Comparison of ENCODE assay signal across 1 cellular context in the genomic region with DNA sequence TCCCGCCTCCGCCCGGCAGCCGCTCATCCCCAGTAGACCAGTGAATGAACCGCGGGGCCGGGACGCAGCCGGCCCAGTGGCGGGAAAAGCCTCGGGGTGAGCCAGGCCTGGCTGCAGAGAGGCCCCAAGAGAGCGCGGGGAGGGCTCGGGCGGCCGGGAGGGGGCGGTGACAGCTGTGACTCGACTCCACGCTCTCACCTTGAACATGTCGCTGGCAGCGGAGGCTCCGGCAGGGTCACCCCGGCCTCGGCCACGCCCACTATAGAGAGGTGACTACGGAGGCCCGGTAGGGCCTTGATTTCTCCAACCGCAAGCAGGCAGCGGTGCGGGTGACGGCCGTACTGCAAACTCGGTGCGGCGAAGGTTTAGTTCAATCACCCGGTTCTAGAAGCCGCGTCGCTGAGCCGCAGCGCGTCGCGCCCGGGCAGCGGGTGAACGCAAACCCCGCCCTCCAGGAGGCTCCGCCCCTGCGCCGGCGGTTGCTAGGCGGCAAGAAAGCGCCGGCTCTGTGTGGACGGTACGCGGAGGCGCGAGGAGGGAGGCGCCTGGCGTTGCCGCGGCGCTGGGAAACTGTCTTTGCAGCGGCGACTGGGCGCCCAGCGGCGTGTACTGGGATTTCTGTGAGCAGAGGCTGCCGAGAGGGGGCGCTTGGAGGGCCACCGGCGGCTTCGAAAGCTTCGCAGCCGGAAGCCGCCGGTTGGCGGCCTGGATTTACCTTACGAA.
TF ChIP-seq lines count a peak whose summit lies in the region.

APOO (minus strand) TSS at position 443 of the 723 bp plus-strand sequence; CDS start at position 207, 236 bp downstream.
CXorf58 (plus strand) TSS at position 511 of the 723 bp plus-strand sequence. CDS start 2,297 bp downstream, outside the sequence.

TF ChIP-seq in HepG2, 621 proteins besides CTCF, POLR2A, EP300 and RAD21 (continued from another document and continues in another):
- TF ChIP-seq ZNF232 (CRISPR knock-in tag; IDR thresholded peaks at IDR 0.05; ENCODE audit: borderline replicate concordance) (no peak), RCOR2 (CRISPR knock-in tag; IDR thresholded peaks at IDR 0.05) (no peak), ZNF432 (CRISPR knock-in tag; IDR thresholded peaks at IDR 0.05; ENCODE audit: borderline replicate concordance) (no peak), ARNT2 (CRISPR knock-in tag; IDR thresholded peaks at IDR 0.05; ENCODE audit: low read depth) (0 out of 2 replicates have a peak, but pooled peaks have one; percentile 32), HOXA5 (CRISPR knock-in tag; IDR thresholded peaks at IDR 0.05) (peak; percentile 33; the same call in 1 of the 2 replicates), ZFP62 (CRISPR knock-in tag; IDR thresholded peaks at IDR 0.05) (no peak), ZBTB33 (CRISPR knock-in tag; IDR thresholded peaks at IDR 0.05) (no peak), ZNF557 (CRISPR knock-in tag; IDR thresholded peaks at IDR 0.05) (no peak), ZNF205 (CRISPR knock-in tag; IDR thresholded peaks at IDR 0.05) (no peak), ZNF468 (CRISPR knock-in tag; IDR thresholded peaks at IDR 0.05) (no peak), ZNF121 (CRISPR knock-in tag; IDR thresholded peaks at IDR 0.05) (no peak), YEATS2 (CRISPR knock-in tag; IDR thresholded peaks at IDR 0.05; ENCODE audit: borderline replicate concordance) (no peak), MED1 (CRISPR knock-in tag; IDR thresholded peaks at IDR 0.05) (peak; percentile 18; the same call in 1 of the 2 replicates), RXRA (CRISPR knock-in tag; IDR thresholded peaks at IDR 0.05) (peak; percentile 52; the same call in 1 of the 2 replicates), POLR2AphosphoS5 (IDR thresholded peaks at IDR 0.05; ENCODE audit: low read depth, low read length) (no peak; the same call in 1 of the 2 replicates), TBL1XR1 (IDR thresholded peaks at IDR 0.05; ENCODE audit: borderline replicate concordance, low read length, partially characterized antibody) (no peak), JUNB (CRISPR knock-in tag; IDR thresholded peaks at IDR 0.05; ENCODE audit: borderline replicate concordance) (no peak), PRDM10 (CRISPR knock-in tag; IDR thresholded peaks at IDR 0.05; ENCODE audit: low read depth) (no peak), GATA4 (IDR thresholded peaks at IDR 0.05; ENCODE audit: borderline replicate concordance, low read depth) (no peak), ZGPAT (CRISPR knock-in tag; IDR thresholded peaks at IDR 0.05) (peak; percentile 69), HCFC1 (IDR thresholded peaks at IDR 0.05; ENCODE audit: low read depth, low read length) (no peak), SCMH1 (CRISPR knock-in tag; IDR thresholded peaks at IDR 0.05; ENCODE audit: borderline replicate concordance) (no peak), TOPORS (CRISPR knock-in tag; IDR thresholded peaks at IDR 0.05) (no peak), ZNF615 (CRISPR knock-in tag; IDR thresholded peaks at IDR 0.05; ENCODE audit: borderline replicate concordance) (no peak), CHD4 (IDR thresholded peaks at IDR 0.05; ENCODE audit: borderline replicate concordance, low read length) (no peak), NR2C2 (CRISPR knock-in tag; IDR thresholded peaks at IDR 0.05; ENCODE audit: borderline replicate concordance) (peak; percentile 90)
- TF ChIP-seq, protein P1, sequence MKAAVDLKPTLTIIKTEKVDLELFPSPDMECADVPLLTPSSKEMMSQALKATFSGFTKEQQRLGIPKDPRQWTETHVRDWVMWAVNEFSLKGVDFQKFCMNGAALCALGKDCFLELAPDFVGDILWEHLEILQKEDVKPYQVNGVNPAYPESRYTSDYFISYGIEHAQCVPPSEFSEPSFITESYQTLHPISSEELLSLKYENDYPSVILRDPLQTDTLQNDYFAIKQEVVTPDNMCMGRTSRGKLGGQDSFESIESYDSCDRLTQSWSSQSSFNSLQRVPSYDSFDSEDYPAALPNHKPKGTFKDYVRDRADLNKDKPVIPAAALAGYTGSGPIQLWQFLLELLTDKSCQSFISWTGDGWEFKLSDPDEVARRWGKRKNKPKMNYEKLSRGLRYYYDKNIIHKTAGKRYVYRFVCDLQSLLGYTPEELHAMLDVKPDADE (CRISPR knock-in tag; IDR thresholded peaks at IDR 0.05), result no peak
- TF ChIP-seq, protein P2, sequence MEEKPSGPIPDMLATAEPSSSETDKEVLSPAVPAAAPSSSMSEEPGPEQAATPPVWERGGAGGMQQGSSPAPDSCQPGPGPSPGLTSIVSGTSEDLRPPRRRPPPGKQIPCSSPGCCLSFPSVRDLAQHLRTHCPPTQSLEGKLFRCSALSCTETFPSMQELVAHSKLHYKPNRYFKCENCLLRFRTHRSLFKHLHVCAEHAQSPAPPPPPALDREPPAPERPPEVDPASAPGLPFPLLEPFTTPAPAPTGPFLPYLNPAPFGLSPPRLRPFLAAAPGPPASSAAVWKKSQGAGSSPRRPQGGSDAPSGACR (CRISPR knock-in tag; IDR thresholded peaks at IDR 0.05), result 0 out of 2 replicates have a peak, but pooled peaks have one; percentile 37
- TF ChIP-seq, protein P3, sequence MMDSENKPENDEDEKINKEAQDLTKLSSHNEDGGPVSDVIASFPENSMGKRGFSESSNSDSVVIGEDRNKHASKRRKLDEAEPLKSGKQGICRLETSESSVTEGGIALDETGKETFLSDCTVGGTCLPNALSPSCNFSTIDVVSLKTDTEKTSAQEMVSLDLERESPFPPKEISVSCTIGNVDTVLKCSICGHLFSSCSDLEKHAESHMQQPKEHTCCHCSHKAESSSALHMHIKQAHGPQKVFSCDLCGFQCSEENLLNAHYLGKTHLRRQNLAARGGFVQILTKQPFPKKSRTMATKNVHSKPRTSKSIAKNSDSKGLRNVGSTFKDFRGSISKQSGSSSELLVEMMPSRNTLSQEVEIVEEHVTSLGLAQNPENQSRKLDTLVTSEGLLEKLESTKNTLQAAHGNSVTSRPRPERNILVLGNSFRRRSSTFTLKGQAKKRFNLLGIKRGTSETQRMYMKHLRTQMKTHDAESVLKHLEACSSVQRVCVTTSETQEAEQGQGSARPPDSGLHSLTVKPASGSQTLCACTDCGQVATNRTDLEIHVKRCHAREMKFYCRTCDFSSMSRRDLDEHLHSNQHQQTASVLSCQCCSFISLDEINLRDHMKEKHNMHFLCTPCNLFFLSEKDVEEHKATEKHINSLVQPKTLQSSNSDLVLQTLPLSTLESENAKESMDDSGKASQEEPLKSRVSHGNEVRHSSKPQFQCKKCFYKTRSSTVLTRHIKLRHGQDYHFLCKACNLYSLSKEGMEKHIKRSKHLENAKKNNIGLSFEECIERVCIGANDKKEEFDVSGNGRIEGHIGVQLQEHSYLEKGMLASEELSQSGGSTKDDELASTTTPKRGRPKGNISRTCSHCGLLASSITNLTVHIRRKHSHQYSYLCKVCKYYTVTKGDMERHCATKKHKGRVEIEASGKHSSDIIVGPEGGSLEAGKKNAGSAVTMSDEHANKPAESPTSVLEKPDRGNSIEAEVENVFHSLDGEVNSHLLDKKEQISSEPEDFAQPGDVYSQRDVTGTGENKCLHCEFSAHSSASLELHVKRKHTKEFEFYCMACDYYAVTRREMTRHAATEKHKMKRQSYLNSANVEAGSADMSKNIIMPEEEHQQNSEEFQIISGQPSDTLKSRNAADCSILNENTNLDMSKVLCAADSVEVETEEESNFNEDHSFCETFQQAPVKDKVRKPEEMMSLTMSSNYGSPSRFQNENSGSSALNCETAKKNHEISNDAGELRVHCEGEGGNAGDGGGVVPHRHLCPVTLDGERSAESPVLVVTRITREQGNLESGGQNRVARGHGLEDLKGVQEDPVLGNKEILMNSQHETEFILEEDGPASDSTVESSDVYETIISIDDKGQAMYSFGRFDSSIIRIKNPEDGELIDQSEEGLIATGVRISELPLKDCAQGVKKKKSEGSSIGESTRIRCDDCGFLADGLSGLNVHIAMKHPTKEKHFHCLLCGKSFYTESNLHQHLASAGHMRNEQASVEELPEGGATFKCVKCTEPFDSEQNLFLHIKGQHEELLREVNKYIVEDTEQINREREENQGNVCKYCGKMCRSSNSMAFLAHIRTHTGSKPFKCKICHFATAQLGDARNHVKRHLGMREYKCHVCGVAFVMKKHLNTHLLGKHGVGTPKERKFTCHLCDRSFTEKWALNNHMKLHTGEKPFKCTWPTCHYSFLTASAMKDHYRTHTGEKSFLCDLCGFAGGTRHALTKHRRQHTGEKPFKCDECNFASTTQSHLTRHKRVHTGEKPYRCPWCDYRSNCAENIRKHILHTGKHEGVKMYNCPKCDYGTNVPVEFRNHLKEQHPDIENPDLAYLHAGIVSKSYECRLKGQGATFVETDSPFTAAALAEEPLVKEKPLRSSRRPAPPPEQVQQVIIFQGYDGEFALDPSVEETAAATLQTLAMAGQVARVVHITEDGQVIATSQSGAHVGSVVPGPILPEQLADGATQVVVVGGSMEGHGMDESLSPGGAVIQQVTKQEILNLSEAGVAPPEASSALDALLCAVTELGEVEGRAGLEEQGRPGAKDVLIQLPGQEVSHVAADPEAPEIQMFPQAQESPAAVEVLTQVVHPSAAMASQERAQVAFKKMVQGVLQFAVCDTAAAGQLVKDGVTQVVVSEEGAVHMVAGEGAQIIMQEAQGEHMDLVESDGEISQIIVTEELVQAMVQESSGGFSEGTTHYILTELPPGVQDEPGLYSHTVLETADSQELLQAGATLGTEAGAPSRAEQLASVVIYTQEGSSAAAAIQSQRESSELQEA (CRISPR knock-in tag; IDR thresholded peaks at IDR 0.05; ENCODE audit: not compliant biosample characterization), result no peak
- TF ChIP-seq, protein P4, sequence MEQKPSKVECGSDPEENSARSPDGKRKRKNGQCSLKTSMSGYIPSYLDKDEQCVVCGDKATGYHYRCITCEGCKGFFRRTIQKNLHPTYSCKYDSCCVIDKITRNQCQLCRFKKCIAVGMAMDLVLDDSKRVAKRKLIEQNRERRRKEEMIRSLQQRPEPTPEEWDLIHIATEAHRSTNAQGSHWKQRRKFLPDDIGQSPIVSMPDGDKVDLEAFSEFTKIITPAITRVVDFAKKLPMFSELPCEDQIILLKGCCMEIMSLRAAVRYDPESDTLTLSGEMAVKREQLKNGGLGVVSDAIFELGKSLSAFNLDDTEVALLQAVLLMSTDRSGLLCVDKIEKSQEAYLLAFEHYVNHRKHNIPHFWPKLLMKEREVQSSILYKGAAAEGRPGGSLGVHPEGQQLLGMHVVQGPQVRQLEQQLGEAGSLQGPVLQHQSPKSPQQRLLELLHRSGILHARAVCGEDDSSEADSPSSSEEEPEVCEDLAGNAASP (CRISPR knock-in tag; IDR thresholded peaks at IDR 0.05; ENCODE audit: borderline replicate concordance), result no peak
- TF ChIP-seq, protein P5, sequence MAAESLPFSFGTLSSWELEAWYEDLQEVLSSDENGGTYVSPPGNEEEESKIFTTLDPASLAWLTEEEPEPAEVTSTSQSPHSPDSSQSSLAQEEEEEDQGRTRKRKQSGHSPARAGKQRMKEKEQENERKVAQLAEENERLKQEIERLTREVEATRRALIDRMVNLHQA (CRISPR knock-in tag; IDR thresholded peaks at IDR 0.05), result no peak
